Comparison of ENCODE assay signal across 8 cellular contexts in genomic region chr11:12079726-12080556, GRCh38. TPM values are rescaled to one million over a fixed set of nuclear protein-coding genes. Genes with fewer than 3 reads are reported as not detected.
DNase-seq lines count a peak whose midpoint lies in the region; TF ChIP-seq lines count a peak whose summit lies in the region.

No MANE protein-coding gene starts in this region.

- 56 to 58% methylated on average over 13 of the region's 13 CpGs for WGBS in testis, 2 donors

- DNase-seq in HS-27A (ENCODE audit: low read depth) (peak; percentile 96), breast epithelium (ENCODE audit: low spot score in 2 of 2) (peak; percentile 62 to 65), kidney glomerular epithelial cell (lab: John Stamatoyannopoulos, UW) (peak; percentile 99), testis (peak; percentile 51), activated gamma-delta T cell treated with Interleukin-2 at 50 U/mL for 16 hours (no peak), DMS79 treated with DMSO at 0.1 percent for 48 hours (lab: John Stamatoyannopoulos, UW) (no peak), GOT3 (lab: John Stamatoyannopoulos, UW) (no peak)
- no peak for DNase-seq in activated CD4-positive, alpha-beta T cell treated with anti-CD3 and anti-CD28 coated beads, Interleukin-2, amount 50 U/mL, for 4 hours

- TF ChIP-seq POLR2A in breast epithelium (IDR thresholded peaks at IDR 0.05) (no peak), testis (IDR thresholded peaks at IDR 0.05) (no peak)

- H3K27ac ChIP-seq in breast epithelium: peak overlapping the region; percentile 40 to 60
- H3K27ac ChIP-seq in testis: peak overlapping the region; percentile 59 to 84

- H3K4me3 ChIP-seq in breast epithelium (no peak overlapping the region), testis (no peak overlapping the region)

- H3K9me3 ChIP-seq in breast epithelium (no peaks in the 10 kb centered on the region), testis (no peaks in the 10 kb centered on the region)

- intact Hi-C loops in breast epithelium (cut with DNase I; ENCODE audit: low total_unique reads): no loop called here
- intact Hi-C loops in testis (cut with DNase I; ENCODE audit: low total_unique reads): no loop called here

- TF ChIP-seq CTCF in breast epithelium (IDR thresholded peaks at IDR 0.05) (no peak), testis (IDR thresholded peaks at IDR 0.05) (no peak)

- H3K4me1 ChIP-seq in breast epithelium (no peaks in the 10 kb centered on the region), testis (peaks cover 9% of the 10 kb centered on the region)

- no peaks in the 10 kb centered on the region for H3K27me3 ChIP-seq in breast epithelium
- H3K27me3 ChIP-seq in testis: no peaks in the 10 kb centered on the region

- H3K36me3 ChIP-seq in breast epithelium (no peaks in the 10 kb centered on the region), testis (ENCODE audit: low read depth, missing control alignments) (no peaks in the 10 kb centered on the region)

RNA-seq across cellular contexts. Expression of gene MICAL2, which starts 30.4 kb away (rescaled TPM):
- total RNA-seq in breast epithelium (10 to 100 TPM; 30.9 to 52.4 (median 38.6) TPM), testis (100 to 1,000 TPM; 401 to 461 TPM)
- 224 TPM for polyA plus RNA-seq in testis (ENCODE audit: insufficient read depth, low read depth, low replicate concordance)

Comparison
In these comparisons a context has a peak if more than half of its experiments do, and no peak if none do; other contexts are left out.
1. DNase-seq: peak in HS-27A (single experiment), breast epithelium (2 of 2), kidney glomerular epithelial cell (single experiment) and testis (single experiment); none in activated CD4-positive, alpha-beta T cell treated with anti-CD3 and anti-CD28 coated beads, Interleukin-2, amount 50 U/mL, for 4 hours (0 of 2), activated gamma-delta T cell treated with Interleukin-2 at 50 U/mL for 16 hours (single experiment), DMS79 treated with DMSO at 0.1 percent for 48 hours (single experiment) and GOT3 (single experiment).
2. RNA of gene MICAL2, which starts 30.4 kb away (total RNA-seq): 401 to 461 TPM in testis; 30.9 to 52.4 TPM in breast epithelium; every median in the first group is over 4 times any median in the second.